ENCODE assay signal across 16 cellular contexts in genomic region chr10:34593955-34594354, GRCh38.
DNase-seq lines count a peak whose midpoint lies in the region; ATAC-seq and TF ChIP-seq lines count a peak whose summit lies in the region.
"Had no signal": no experiment of that assay in that cellular context is flagged by ENCODE, and none has a peak within 500 bp of the region (broad histone marks: within the 10 kb centered on the region; RNA-seq: fewer than 3 reads in every experiment).

No MANE protein-coding gene starts in this region.

- POLR2A ChIA-PET in HEK293 (lab: Yijun Ruan, JAX): no interaction called here

- H3K4me3 ChIP-seq in HEK293 (ENCODE audit: low read depth, low read length): no peak overlapping the region
- no peak overlapping the region for H3K4me3 ChIP-seq in adrenal gland
- H3K4me3 ChIP-seq: BLaER1, GM12878 had no signal

- H3K4me1 ChIP-seq in HEK293 (ENCODE audit: control insufficient read depth, insufficient read depth, low read length) (no peaks in the 10 kb centered on the region; the same call in 1 of the 2 replicates), foreskin keratinocyte (no peaks in the 10 kb centered on the region), adrenal gland (replicated peaks in 1 of 2) (peaks cover 0 to 8% of the 10 kb centered on the region in 2 donors)
- H3K4me1 ChIP-seq: BLaER1 had no signal

- H3K27me3 ChIP-seq in foreskin keratinocyte: no peaks in the 10 kb centered on the region
- no peaks in the 10 kb centered on the region for H3K27me3 ChIP-seq in adrenal gland
- H3K27me3 ChIP-seq: BLaER1 had no signal

- H3K9me3 ChIP-seq in HEK293 (ENCODE audit: control insufficient read depth, insufficient read depth, low read depth, low read length) (no peaks in the 10 kb centered on the region), adrenal gland (replicated peaks in 1 of 3) (no peaks in the 10 kb centered on the region)
- H3K9me3 ChIP-seq: BLaER1 had no signal

- ATAC-seq in foreskin keratinocyte: peak; percentile 75
- no peak for ATAC-seq in GM18867 (IDR thresholded peaks at IDR 0.05; ENCODE audit: unreplicated experiment)
- ATAC-seq: GM12878, HepG2 had no signal

- no peak for TF ChIP-seq CTCF in HEK293 (tag by site-specific recombination; IDR thresholded peaks at IDR 0.05)
- TF ChIP-seq CTCF in foreskin keratinocyte (conservative IDR thresholded peaks at IDR 0.05): no peak
- no peak for TF ChIP-seq CTCF in adrenal gland (IDR thresholded peaks at IDR 0.05)

- H3K36me3 ChIP-seq in HEK293 (ENCODE audit: control insufficient read depth in 2 of 2, insufficient read depth in 1 of 2, low read length in 2 of 2) (no peaks in the 10 kb centered on the region), adrenal gland (replicated peaks in 1 of 2) (no peaks in the 10 kb centered on the region)
- H3K36me3 ChIP-seq: BLaER1 had no signal

- H3K27ac ChIP-seq in HEK293 (ENCODE audit: extremely low read depth, low read depth, low read length) (no peak overlapping the region), foreskin keratinocyte (no peak overlapping the region), adrenal gland (no peak overlapping the region)
- H3K27ac ChIP-seq: BLaER1 had no signal

- TF ChIP-seq POLR2A in adrenal gland (IDR thresholded peaks at IDR 0.05): no peak

- 79 to 91% (median 85%) methylated on average over 2 of the region's 2 CpGs for WGBS in adrenal gland, 4 donors

- CTCF ChIA-PET in HEK293 (lab: Yijun Ruan, JAX): interaction anchor here (0.7 kb wide), 1 partner anchor 26 kb away, joined by 4 read pairs; no protein-coding TSS in a partner anchor

- intact Hi-C loops in adrenal gland (cut with DNase I): no loop called here

- peak; percentile 88 for DNase-seq in NCI-H526 treated with DMSO at 0.1 percent for 48 hours (lab: John Stamatoyannopoulos, UW)
- DNase-seq in foreskin keratinocyte: peak in 1 of 2 donors; percentile 59
- DNase-seq in putamen (ENCODE audit: low spot score): peak; percentile 20
- no peak for DNase-seq in adrenal gland
- DNase-seq in DMS 273 treated with DMSO at 0.1 percent for 48 hours (lab: John Stamatoyannopoulos, UW): no peak
- DNase-seq: 8988T; CD4-positive, alpha-beta memory T cell; DMS53; DND-41; EL; H9 had no signal

TF ChIP-seq in HEK293, 187 proteins besides CTCF, POLR2A, EP300 and RAD21:
- TF ChIP-seq PBX3 (CRISPR knock-in tag; IDR thresholded peaks at IDR 0.05): no peak
- peak; percentile 53; the same call in 1 of the 2 replicates for TF ChIP-seq ZBTB20 (tag by site-specific recombination; IDR thresholded peaks at IDR 0.05)

Comparison
In these comparisons a context has a peak if more than half of its experiments do, and no peak if none do; other contexts are left out.
1. DNase-seq: peak in NCI-H526 treated with DMSO at 0.1 percent for 48 hours (single experiment) and putamen (single experiment); none in adrenal gland (0 of 7) and DMS 273 treated with DMSO at 0.1 percent for 48 hours (single experiment).